Comparison of ENCODE assay signal across 8 cellular contexts in the genomic region with DNA sequence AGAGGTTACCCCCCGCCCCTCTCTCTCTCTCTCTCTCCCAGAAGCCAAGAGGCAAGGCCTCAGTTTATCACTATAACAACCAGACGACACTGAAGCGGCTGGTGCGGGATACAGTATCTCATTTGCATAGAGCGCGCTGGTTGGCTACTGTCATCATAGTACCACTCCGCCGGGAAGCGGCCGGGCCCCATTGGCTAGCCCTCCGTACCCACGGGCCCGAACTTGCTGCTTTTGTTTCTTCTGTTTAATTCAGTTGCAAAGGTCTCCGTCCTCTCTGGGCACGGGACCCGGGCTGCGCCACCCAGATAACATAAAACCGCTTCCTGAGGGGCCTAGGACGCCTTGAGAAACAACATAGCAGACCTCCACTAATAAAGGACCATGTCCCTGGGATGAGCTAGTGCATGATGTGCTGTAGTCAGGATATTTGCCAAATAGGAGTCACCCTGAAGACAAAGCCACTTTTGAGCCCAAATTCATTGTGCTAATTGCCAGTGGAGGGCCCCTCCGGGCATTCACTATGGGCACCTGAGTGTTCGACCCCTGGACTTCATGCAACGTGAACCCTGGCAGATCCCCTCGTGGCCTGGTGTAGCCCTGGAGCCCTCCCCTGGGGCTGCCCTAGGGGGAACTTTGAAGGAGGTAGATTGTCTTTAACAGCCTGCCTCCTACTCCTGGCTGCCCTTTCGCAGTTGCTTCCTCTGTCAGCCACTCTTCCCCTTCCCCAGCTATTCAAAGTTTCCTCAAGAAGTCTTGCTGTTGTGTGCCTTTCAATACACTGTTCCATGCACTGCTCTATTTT. TPM values are rescaled to one million over a fixed set of nuclear protein-coding genes. Genes with fewer than 3 reads are reported as not detected.
DNase-seq lines count a peak whose midpoint lies in the region; ATAC-seq lines count a peak whose summit lies in the region.

A gene (minus strand): TSS at position 91 of the 802 bp plus-strand sequence. CDS start 242 bp downstream, outside the sequence.

- no peak within 1 kb of the TSS for H3K27ac Mint-ChIP-seq in activated CD4-positive, alpha-beta memory T cell treated with anti-CD3 and anti-CD28 coated beads for 36 hours

- CTCF ChIA-PET in activated CD4-positive, alpha-beta memory T cell treated with anti-CD3 and anti-CD28 coated beads for 36 hours (lab: Charles Lee): interaction anchor here (1.3 kb wide), 1 partner anchor 29 kb away, joined by 6 read pairs; no protein-coding TSS in a partner anchor

- H3K27me3 Mint-ChIP-seq in activated CD4-positive, alpha-beta memory T cell treated with anti-CD3 and anti-CD28 coated beads for 36 hours: peaks cover 12% of the 10 kb centered on the region

- peak within 1 kb of the TSS; percentile 60 for H3K4me3 Mint-ChIP-seq in activated CD4-positive, alpha-beta memory T cell treated with anti-CD3 and anti-CD28 coated beads for 36 hours

- H3K4me1 Mint-ChIP-seq in activated CD4-positive, alpha-beta memory T cell treated with anti-CD3 and anti-CD28 coated beads for 36 hours (ENCODE audit: low read depth): peaks cover 14% of the 10 kb centered on the region

- intact Hi-C loops in activated CD4-positive, alpha-beta memory T cell treated with anti-CD3 and anti-CD28 coated beads for 36 hours (cut with micrococcal nuclease): loop anchor here (5.0 kb wide), 1 partner anchor 35 kb away; no protein-coding TSS in a partner anchor

- POLR2A ChIA-PET in activated CD4-positive, alpha-beta memory T cell treated with anti-CD3 and anti-CD28 coated beads for 36 hours (lab: Charles Lee): no interaction called here

- DNase-seq in ELR (ENCODE audit: low read depth) (peak; percentile 53), NCI-H2171 treated with DMSO at 0.1 percent for 48 hours (lab: John Stamatoyannopoulos, UW) (peak; percentile 92), dedifferentiated amniotic fluid mesenchymal stem cell (ENCODE audit: extremely low spot score) (peak; percentile 60), left kidney (ENCODE audit: low read depth, low spot score) (peak; percentile 93)
- DNase-seq in activated CD4-positive, alpha-beta memory T cell treated with anti-CD3 and anti-CD28 coated beads for 36 hours: peak; percentile 71
- peak; percentile 30 to 47 for DNase-seq in stimulated activated CD4-positive, alpha-beta T cell treated with anti-CD3 and anti-CD28 coated beads, Interleukin-2, amount 100 ng/mL, for 48 hours

- peak; percentile 91 for ATAC-seq in HG02870 (IDR thresholded peaks at IDR 0.05; ENCODE audit: unreplicated experiment)
- no peak for ATAC-seq in HG03280 (IDR thresholded peaks at IDR 0.05; ENCODE audit: unreplicated experiment)

- no peaks in the 10 kb centered on the region for H3K9me3 Mint-ChIP-seq in activated CD4-positive, alpha-beta memory T cell treated with anti-CD3 and anti-CD28 coated beads for 36 hours

- no peaks in the 10 kb centered on the region for H3K36me3 Mint-ChIP-seq in activated CD4-positive, alpha-beta memory T cell treated with anti-CD3 and anti-CD28 coated beads for 36 hours

RNA-seq across cellular contexts. Expression of the gene that starts here (rescaled TPM):
- under 1 TPM; 0.14 to 0.24 TPM for total RNA-seq in activated CD4-positive, alpha-beta memory T cell treated with anti-CD3 and anti-CD28 coated beads for 36 hours

Comparison
In these comparisons a context has a peak if more than half of its experiments do, and no peak if none do; other contexts are left out.
1. Peak in DNase-seq in activated CD4-positive, alpha-beta memory T cell treated with anti-CD3 and anti-CD28 coated beads for 36 hours; RNA of the gene not detected or under 1 TPM.
2. DNase-seq: peak in every context shown above with its lines; median percentile 93 in left kidney; 92 in NCI-H2171 treated with DMSO at 0.1 percent for 48 hours; 71 in activated CD4-positive, alpha-beta memory T cell treated with anti-CD3 and anti-CD28 coated beads for 36 hours; 60 in dedifferentiated amniotic fluid mesenchymal stem cell; 53 in ELR; 38 in stimulated activated CD4-positive, alpha-beta T cell treated with anti-CD3 and anti-CD28 coated beads, Interleukin-2, amount 100 ng/mL, for 48 hours.